In genomic region chr11:44597358-44598009, GRCh38 we compare ENCODE assay signal across 9 cellular contexts. TPM values are rescaled to one million over a fixed set of nuclear protein-coding genes. Genes with fewer than 3 reads are reported as not detected.
DNase-seq lines count a peak whose midpoint lies in the region; ATAC-seq lines count a peak whose summit lies in the region.
"Had no signal": no experiment of that assay in that cellular context is flagged by ENCODE, and none has a peak within 500 bp of the region (broad histone marks: within the 10 kb centered on the region; RNA-seq: fewer than 3 reads in every experiment).

No MANE protein-coding gene starts in this region.

- no peaks in the 10 kb centered on the region for H3K9me3 Mint-ChIP-seq in T-helper 2 cell treated with Interferon-gamma antibody and Interleukin-4, amounts not matched to agents 5 μg/mL and 100 μg/mL, for 36 hours
- no peaks in the 10 kb centered on the region for H3K9me3 Mint-ChIP-seq in activated CD4-positive, alpha-beta memory T cell treated with anti-CD3 and anti-CD28 coated beads, Interleukin-2, amount 10 ng/mL, durations not matched to agents 7 days and 5 days
- no peaks in the 10 kb centered on the region for H3K9me3 Mint-ChIP-seq in stimulated activated effector memory CD8-positive, alpha-beta T cell treated with anti-CD3 and anti-CD28 coated beads, Interleukin-12 subunit alpha, Interleukin-12 subunit beta, amount 100 ng/mL, for 72 hours

- peak overlapping the region; percentile 79 for H3K4me3 Mint-ChIP-seq in T-helper 2 cell treated with Interferon-gamma antibody and Interleukin-4, amounts not matched to agents 5 μg/mL and 100 μg/mL, for 36 hours
- H3K4me3 Mint-ChIP-seq in activated CD4-positive, alpha-beta memory T cell treated with anti-CD3 and anti-CD28 coated beads, Interleukin-2, amount 10 ng/mL, durations not matched to agents 7 days and 5 days: peak overlapping the region; percentile 62
- H3K4me3 Mint-ChIP-seq in stimulated activated effector memory CD8-positive, alpha-beta T cell treated with anti-CD3 and anti-CD28 coated beads, Interleukin-12 subunit alpha, Interleukin-12 subunit beta, amount 100 ng/mL, for 72 hours: peak overlapping the region; percentile 49

- CTCF ChIA-PET in activated CD4-positive, alpha-beta memory T cell treated with anti-CD3 and anti-CD28 coated beads, Interleukin-2, amount 10 ng/mL, durations not matched to agents 7 days and 5 days (lab: Charles Lee): interaction anchor here (1.0 to 2.8 kb wide), 6 partner anchors 10 to 40 kb away, joined by 3 to 18 read pairs (median 4); no protein-coding TSS in a partner anchor

- POLR2A ChIA-PET in activated CD4-positive, alpha-beta memory T cell treated with anti-CD3 and anti-CD28 coated beads, Interleukin-2, amount 10 ng/mL, durations not matched to agents 7 days and 5 days (lab: Charles Lee): interaction anchor here (0.6 to 6.6 kb wide), 6 partner anchors 10 to 84 kb away, joined by 3 to 63 read pairs (median 14); partner anchors contain the start of gene CD82

- DNase-seq in T-helper 2 cell treated with Interferon-gamma antibody and Interleukin-4, amounts not matched to agents 5 μg/mL and 100 μg/mL, for 36 hours (ENCODE audit: low spot score): no peak
- DNase-seq in T-helper 2 cell (no peak), SKM-1 (lab: John Stamatoyannopoulos, UW; ENCODE audit: unreplicated experiment) (no peak), NCI-H748 treated with DMSO at 0.1 percent for 48 hours (lab: John Stamatoyannopoulos, UW) (no peak)
- no peak for DNase-seq in activated CD4-positive, alpha-beta memory T cell treated with anti-CD3 and anti-CD28 coated beads, Interleukin-2, amount 10 ng/mL, durations not matched to agents 7 days and 5 days
- no peak for DNase-seq in stimulated activated effector memory CD8-positive, alpha-beta T cell treated with anti-CD3 and anti-CD28 coated beads, Interleukin-12 subunit alpha, Interleukin-12 subunit beta, amount 100 ng/mL, for 72 hours (ENCODE audit: low spot score in 2 of 2)
- DNase-seq: NCI-H1105 had no signal

- H3K27ac Mint-ChIP-seq in T-helper 2 cell treated with Interferon-gamma antibody and Interleukin-4, amounts not matched to agents 5 μg/mL and 100 μg/mL, for 36 hours: peak overlapping the region; percentile 96
- H3K27ac Mint-ChIP-seq in activated CD4-positive, alpha-beta memory T cell treated with anti-CD3 and anti-CD28 coated beads, Interleukin-2, amount 10 ng/mL, durations not matched to agents 7 days and 5 days: peak overlapping the region; percentile 94
- H3K27ac Mint-ChIP-seq in stimulated activated effector memory CD8-positive, alpha-beta T cell treated with anti-CD3 and anti-CD28 coated beads, Interleukin-12 subunit alpha, Interleukin-12 subunit beta, amount 100 ng/mL, for 72 hours: peak overlapping the region; percentile 89

- ATAC-seq in HG02610 (IDR thresholded peaks at IDR 0.05; ENCODE audit: unreplicated experiment) (peak; percentile 2), GM19397 (IDR thresholded peaks at IDR 0.05; ENCODE audit: unreplicated experiment) (no peak)
- ATAC-seq in stimulated activated effector memory CD8-positive, alpha-beta T cell treated with anti-CD3 and anti-CD28 coated beads, Interleukin-12 subunit alpha, Interleukin-12 subunit beta, amount 100 ng/mL, for 72 hours: peak; percentile 2

- H3K27me3 Mint-ChIP-seq in T-helper 2 cell treated with Interferon-gamma antibody and Interleukin-4, amounts not matched to agents 5 μg/mL and 100 μg/mL, for 36 hours (ENCODE audit: low read depth): no peaks in the 10 kb centered on the region
- H3K27me3 Mint-ChIP-seq in activated CD4-positive, alpha-beta memory T cell treated with anti-CD3 and anti-CD28 coated beads, Interleukin-2, amount 10 ng/mL, durations not matched to agents 7 days and 5 days: no peaks in the 10 kb centered on the region

- H3K4me1 Mint-ChIP-seq in T-helper 2 cell treated with Interferon-gamma antibody and Interleukin-4, amounts not matched to agents 5 μg/mL and 100 μg/mL, for 36 hours (ENCODE audit: low read depth): peaks cover 48% of the 10 kb centered on the region
- peaks cover 75% of the 10 kb centered on the region for H3K4me1 Mint-ChIP-seq in activated CD4-positive, alpha-beta memory T cell treated with anti-CD3 and anti-CD28 coated beads, Interleukin-2, amount 10 ng/mL, durations not matched to agents 7 days and 5 days
- H3K4me1 Mint-ChIP-seq in stimulated activated effector memory CD8-positive, alpha-beta T cell treated with anti-CD3 and anti-CD28 coated beads, Interleukin-12 subunit alpha, Interleukin-12 subunit beta, amount 100 ng/mL, for 72 hours: peaks cover 71% of the 10 kb centered on the region

- peaks cover 54% of the 10 kb centered on the region for H3K36me3 Mint-ChIP-seq in T-helper 2 cell treated with Interferon-gamma antibody and Interleukin-4, amounts not matched to agents 5 μg/mL and 100 μg/mL, for 36 hours (ENCODE audit: low read depth)
- H3K36me3 Mint-ChIP-seq in activated CD4-positive, alpha-beta memory T cell treated with anti-CD3 and anti-CD28 coated beads, Interleukin-2, amount 10 ng/mL, durations not matched to agents 7 days and 5 days (ENCODE audit: low read depth): peaks cover 49% of the 10 kb centered on the region
- H3K36me3 Mint-ChIP-seq in stimulated activated effector memory CD8-positive, alpha-beta T cell treated with anti-CD3 and anti-CD28 coated beads, Interleukin-12 subunit alpha, Interleukin-12 subunit beta, amount 100 ng/mL, for 72 hours: peaks cover 95% of the 10 kb centered on the region

RNA-seq across cellular contexts. Expression of gene CD82, which starts 32.0 kb away (rescaled TPM):
- 100 to 1,000 TPM; 193 to 208 TPM for total RNA-seq in activated CD4-positive, alpha-beta memory T cell treated with anti-CD3 and anti-CD28 coated beads, Interleukin-2, amount 10 ng/mL, durations not matched to agents 7 days and 5 days
